ENCODE assay signal across 8 cellular contexts in genomic region chr17:31373150-31374082, GRCh38. TPM values are rescaled to one million over a fixed set of nuclear protein-coding genes. Genes with fewer than 3 reads are reported as not detected.
DNase-seq lines count a peak whose midpoint lies in the region; ATAC-seq and TF ChIP-seq lines count a peak whose summit lies in the region.

No MANE protein-coding gene starts in this region.

- peak; percentile 77 for ATAC-seq in lung (ENCODE audit: insufficient read depth, low FRiP score)
- ATAC-seq in GM18498 (IDR thresholded peaks at IDR 0.05; ENCODE audit: unreplicated experiment): no peak

- WGBS in lung, 2 donors: 38 to 73% methylated on average over 9 of the region's 9 CpGs

- H3K9me3 ChIP-seq in OCI-LY1 (ENCODE audit: low read length) (no peaks in the 10 kb centered on the region), lung (ENCODE audit: control insufficient read depth in 2 of 2, insufficient read depth in 1 of 2, low read length in 1 of 2) (no peaks in the 10 kb centered on the region)

- H3K4me2 ChIP-seq in OCI-LY1 (ENCODE audit: low read length): no peak overlapping the region

- H3K4me3 ChIP-seq in HFF-Myc (replicated peaks; ENCODE audit: low read depth, low read length) (no peak overlapping the region), OCI-LY1 (ENCODE audit: low read depth, low read length, poor library complexity, severe bottlenecking) (no peak overlapping the region), lung (no peak overlapping the region), coronary artery (no peak overlapping the region)

- no peaks in the 10 kb centered on the region for H3F3A ChIP-seq in OCI-LY1 (ENCODE audit: insufficient read depth, low read length)

- H4K20me1 ChIP-seq in OCI-LY1 (ENCODE audit: insufficient read depth, low read length): no peaks in the 10 kb centered on the region

- H3K9me2 ChIP-seq in OCI-LY1 (ENCODE audit: low read depth, low read length): no peaks in the 10 kb centered on the region

- peak overlapping the region; percentile 30 for H3K27ac ChIP-seq in OCI-LY1 (ENCODE audit: low read depth, low read length, poor library complexity, severe bottlenecking)
- H3K27ac ChIP-seq in lung (ENCODE audit: low read depth in 1 of 2, low read length in 1 of 2): no peak overlapping the region
- H3K27ac ChIP-seq in coronary artery: no peak overlapping the region

- TF ChIP-seq CTCF in HFF-Myc (IDR thresholded peaks at IDR 0.05; ENCODE audit: low read depth, low read length, missing control alignments) (peak; percentile 56), OCI-LY1 (IDR thresholded peaks at IDR 0.05; ENCODE audit: low read length) (peak; percentile 81), lung (IDR thresholded peaks at IDR 0.05; ENCODE audit: control extremely low read depth, extremely low read depth) (peak; percentile 21), coronary artery (IDR thresholded peaks at IDR 0.05) (no peak)

- H3K4me1 ChIP-seq in OCI-LY1 (ENCODE audit: insufficient read depth, low read length, severe bottlenecking) (peaks cover 43% of the 10 kb centered on the region), lung (ENCODE audit: control insufficient read depth in 2 of 2, insufficient read depth in 2 of 2, low read length in 2 of 2) (peaks cover 0 to 4% of the 10 kb centered on the region in 2 donors)

- peak; percentile 37 for DNase-seq in DMS 273 treated with DMSO at 0.1 percent for 48 hours (lab: John Stamatoyannopoulos, UW)
- DNase-seq in HFF-Myc (ENCODE audit: extremely low read depth, low read depth): peak; percentile 54
- DNase-seq in dedifferentiated amniotic fluid mesenchymal stem cell (ENCODE audit: extremely low spot score): peak; percentile 80
- DNase-seq in lung (ENCODE audit: low spot score): no peak
- DNase-seq in coronary artery (ENCODE audit: low spot score): no peak
- no peak for DNase-seq in stimulated activated CD4-positive, alpha-beta T cell treated with anti-CD3 and anti-CD28 coated beads, Interleukin-12 subunit alpha, Interleukin-12 subunit beta, amount 100 ng/mL, for 4 hours

- no peaks in the 10 kb centered on the region for H3K79me2 ChIP-seq in OCI-LY1 (ENCODE audit: insufficient read depth, low read length)

- H2AFZ ChIP-seq in OCI-LY1 (ENCODE audit: low read length): no peak overlapping the region

- H3K36me3 ChIP-seq in OCI-LY1 (ENCODE audit: insufficient read depth, low read length) (no peaks in the 10 kb centered on the region), lung (ENCODE audit: control insufficient read depth in 2 of 2, insufficient read depth in 2 of 2, low read length in 2 of 2) (peaks cover 4 to 20% of the 10 kb centered on the region in 2 donors)

- H3K27me3 ChIP-seq in OCI-LY1 (ENCODE audit: insufficient read depth, low read length) (no peaks in the 10 kb centered on the region), lung (ENCODE audit: control insufficient read depth, insufficient read depth) (no peaks in the 10 kb centered on the region)

- H3K9ac ChIP-seq in OCI-LY1 (ENCODE audit: low read length): no peak overlapping the region

RNA-seq across cellular contexts. Expression of gene RAB11FIP4, which starts 18.1 kb away (rescaled TPM):
- 10 to 100 TPM; 16.8 to 19.1 TPM for total RNA-seq in lung
- polyA plus RNA-seq in lung: 1 to 10 TPM; 5.2 to 8.9 TPM

RNA-seq across cellular contexts. Expression of gene EVI2A, which starts 52.0 kb away (rescaled TPM):
- 10 to 100 TPM in 1 of 2 donors, 1 to 10 TPM in 1; 8.9 to 15.4 TPM for total RNA-seq in lung
- 10 to 100 TPM; 17.1 to 44.9 TPM for polyA plus RNA-seq in lung

RNA-seq across cellular contexts. Expression of gene EVI2B, which starts 59.6 kb away (rescaled TPM):
- total RNA-seq in lung: 10 to 100 TPM in 1 of 2 donors, 1 to 10 TPM in 1; 8.1 to 28.2 TPM
- polyA plus RNA-seq in lung: 10 to 100 TPM; 27.7 to 86.9 TPM

Comparison
In these comparisons a context has a peak if more than half of its experiments do, and no peak if none do; other contexts are left out.
1. DNase-seq: peak in DMS 273 treated with DMSO at 0.1 percent for 48 hours (single experiment), HFF-Myc (single experiment) and dedifferentiated amniotic fluid mesenchymal stem cell (single experiment); none in lung (single experiment), coronary artery (single experiment) and stimulated activated CD4-positive, alpha-beta T cell treated with anti-CD3 and anti-CD28 coated beads, Interleukin-12 subunit alpha, Interleukin-12 subunit beta, amount 100 ng/mL, for 4 hours (single experiment).